9 cellular contexts compared by ENCODE assay signal in the genomic region with DNA sequence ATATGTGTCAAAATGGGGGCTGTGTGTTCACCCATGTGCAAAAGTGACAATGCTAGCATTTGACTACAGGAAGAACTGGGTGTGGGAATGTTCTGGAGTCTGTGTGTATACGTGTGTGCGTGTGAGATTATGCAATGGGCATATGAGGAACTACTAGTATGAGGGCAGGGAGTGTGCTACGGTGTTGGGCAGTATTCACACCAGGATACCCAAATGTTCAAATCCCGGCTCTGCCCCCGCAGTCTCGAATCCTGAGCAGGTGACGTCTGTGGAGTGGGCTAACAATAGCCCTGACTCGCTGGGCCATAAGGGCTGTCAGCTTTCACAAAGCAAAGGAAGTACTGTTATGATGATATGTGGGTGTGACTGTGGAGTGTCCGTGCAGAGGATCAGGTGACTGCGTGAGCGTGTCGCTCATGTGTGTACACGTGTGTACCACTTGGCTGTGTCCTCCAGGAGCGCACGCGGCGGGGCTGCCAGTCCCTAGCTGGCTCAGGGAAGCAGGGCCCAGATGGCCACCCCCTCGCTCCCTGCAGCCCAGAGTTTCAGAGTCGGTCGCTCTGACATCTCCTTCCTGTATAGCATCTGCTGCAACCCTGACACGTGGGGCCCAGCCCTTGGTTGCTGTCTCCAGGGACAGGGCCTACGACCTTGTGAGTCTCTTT. TPM values are rescaled to one million over a fixed set of nuclear protein-coding genes. Genes with fewer than 3 reads are reported as not detected.
DNase-seq lines count a peak whose midpoint lies in the region; ATAC-seq and TF ChIP-seq lines count a peak whose summit lies in the region.
"Had no signal": no experiment of that assay in that cellular context is flagged by ENCODE, and none has a peak within 500 bp of the region (broad histone marks: within the 10 kb centered on the region; RNA-seq: fewer than 3 reads in every experiment).

No MANE protein-coding gene starts in this region.

- H3K4me3 ChIP-seq in GM12875 (ENCODE audit: low read depth, low read length): no peak overlapping the region
- H3K4me3 ChIP-seq: cardiac muscle cell had no signal

- H3K9me3 Mint-ChIP-seq in activated T-cell treated with anti-CD3 and anti-CD28 coated beads, Interleukin-2, amount 50 U/mL, for 4 hours: no peaks in the 10 kb centered on the region
- H3K9me3 Mint-ChIP-seq in stimulated activated effector memory CD8-positive, alpha-beta T cell treated with anti-CD3 and anti-CD28 coated beads, Interleukin-12 subunit alpha, Interleukin-12 subunit beta, amount 100 ng/mL, for 72 hours: no peaks in the 10 kb centered on the region

- peak overlapping the region; percentile 65 for H3K27ac Mint-ChIP-seq in stimulated activated effector memory CD8-positive, alpha-beta T cell treated with anti-CD3 and anti-CD28 coated beads, Interleukin-12 subunit alpha, Interleukin-12 subunit beta, amount 100 ng/mL, for 72 hours

- H3K4me3 Mint-ChIP-seq in activated T-cell treated with anti-CD3 and anti-CD28 coated beads, Interleukin-2, amount 50 U/mL, for 4 hours: no peak overlapping the region
- peak overlapping the region; percentile 4 for H3K4me3 Mint-ChIP-seq in stimulated activated effector memory CD8-positive, alpha-beta T cell treated with anti-CD3 and anti-CD28 coated beads, Interleukin-12 subunit alpha, Interleukin-12 subunit beta, amount 100 ng/mL, for 72 hours

- H3K36me3 Mint-ChIP-seq in activated T-cell treated with anti-CD3 and anti-CD28 coated beads, Interleukin-2, amount 50 U/mL, for 4 hours (ENCODE audit: insufficient read depth): no peaks in the 10 kb centered on the region
- no peaks in the 10 kb centered on the region for H3K36me3 Mint-ChIP-seq in stimulated activated effector memory CD8-positive, alpha-beta T cell treated with anti-CD3 and anti-CD28 coated beads, Interleukin-12 subunit alpha, Interleukin-12 subunit beta, amount 100 ng/mL, for 72 hours

- no peak for DNase-seq in activated T-cell treated with anti-CD3 and anti-CD28 coated beads, Interleukin-2, amount 50 U/mL, for 4 hours
- no peak for DNase-seq in stimulated activated effector memory CD8-positive, alpha-beta T cell treated with anti-CD3 and anti-CD28 coated beads, Interleukin-12 subunit alpha, Interleukin-12 subunit beta, amount 100 ng/mL, for 72 hours (ENCODE audit: low spot score in 2 of 2)
- DNase-seq in NCI-H2227 (lab: John Stamatoyannopoulos, UW; ENCODE audit: unreplicated experiment) (no peak), ureter (ENCODE audit: low spot score) (no peak)
- no peak for DNase-seq in NK-92 treated with Interleukin-12 subunit alpha and Interleukin-12 subunit beta, amount 100 ng/mL, for 24 hours (lab: John Stamatoyannopoulos, UW)

- ATAC-seq in GM19395 (IDR thresholded peaks at IDR 0.05; ENCODE audit: unreplicated experiment) (peak; percentile 86), HG03280 (IDR thresholded peaks at IDR 0.05; ENCODE audit: unreplicated experiment) (peak; percentile 74)
- ATAC-seq in activated T-cell treated with anti-CD3 and anti-CD28 coated beads, Interleukin-2, amount 50 U/mL, for 4 hours: peak; percentile 15 to 27
- peak; percentile 68 for ATAC-seq in stimulated activated effector memory CD8-positive, alpha-beta T cell treated with anti-CD3 and anti-CD28 coated beads, Interleukin-12 subunit alpha, Interleukin-12 subunit beta, amount 100 ng/mL, for 72 hours

- H3K4me1 Mint-ChIP-seq in activated T-cell treated with anti-CD3 and anti-CD28 coated beads, Interleukin-2, amount 50 U/mL, for 4 hours (ENCODE audit: low read depth): peaks cover 19% of the 10 kb centered on the region
- H3K4me1 Mint-ChIP-seq in stimulated activated effector memory CD8-positive, alpha-beta T cell treated with anti-CD3 and anti-CD28 coated beads, Interleukin-12 subunit alpha, Interleukin-12 subunit beta, amount 100 ng/mL, for 72 hours: peaks cover 39% of the 10 kb centered on the region

- TF ChIP-seq CTCF in GM12875 (IDR thresholded peaks at IDR 0.05; ENCODE audit: borderline replicate concordance, insufficient read depth, low read depth, low read length): 0 out of 2 replicates have a peak, but pooled peaks have one; percentile 7

- H3K27me3 Mint-ChIP-seq in activated T-cell treated with anti-CD3 and anti-CD28 coated beads, Interleukin-2, amount 50 U/mL, for 4 hours (ENCODE audit: low read depth): no peaks in the 10 kb centered on the region

RNA-seq across cellular contexts. Expression of gene IQSEC1, which starts 27.2 kb away (rescaled TPM):
- 10 to 100 TPM; 17.1 to 24.8 (median 19.4) TPM for total RNA-seq in activated T-cell treated with anti-CD3 and anti-CD28 coated beads, Interleukin-2, amount 50 U/mL, for 4 hours
- 55.2 TPM for total RNA-seq in ureter

Comparison
In these comparisons a context has a peak if more than half of its experiments do, and no peak if none do; other contexts are left out.
1. ATAC-seq: peak in every context shown above with its lines; median percentile 86 in GM19395; 74 in HG03280; 68 in stimulated activated effector memory CD8-positive, alpha-beta T cell treated with anti-CD3 and anti-CD28 coated beads, Interleukin-12 subunit alpha, Interleukin-12 subunit beta, amount 100 ng/mL, for 72 hours; 21 in activated T-cell treated with anti-CD3 and anti-CD28 coated beads, Interleukin-2, amount 50 U/mL, for 4 hours.